Comparison of ENCODE assay signal across 9 cellular contexts in the genomic region with DNA sequence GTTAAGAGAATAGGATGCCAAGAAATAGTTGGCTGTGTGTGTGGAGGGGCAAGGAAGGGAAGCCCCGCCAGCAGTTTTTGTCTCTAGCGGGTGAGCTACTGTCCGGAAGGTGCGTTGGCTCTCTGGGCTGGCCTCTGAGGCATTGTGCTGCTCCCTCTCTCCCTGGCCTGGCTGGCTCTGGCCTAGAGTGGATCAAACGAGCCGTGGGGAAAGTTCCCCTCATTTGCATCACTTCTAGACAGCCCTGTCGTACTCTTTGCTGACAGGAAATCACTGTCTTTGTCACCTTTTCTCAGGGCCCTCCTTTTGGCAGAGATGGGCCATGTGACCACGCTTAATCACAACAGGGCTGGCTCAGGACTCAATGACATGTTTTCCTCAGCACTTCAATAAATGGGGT.
A peak's percentile ranks its signal among the peaks of the same experiment; 100 is the strongest.
DNase-seq lines count a peak whose midpoint lies in the region; ATAC-seq, FAIRE-seq and TF ChIP-seq lines count a peak whose summit lies in the region.
"Had no signal": no experiment of that assay in that cellular context is flagged by ENCODE, and none has a peak within 500 bp of the region (broad histone marks: within the 10 kb centered on the region; RNA-seq: fewer than 3 reads in every experiment).

No MANE protein-coding gene starts in this region.

- no peak overlapping the region for H3K4me3 ChIP-seq in cardiac muscle cell
- H3K4me3 ChIP-seq: HAP-1 had no signal

- no peak overlapping the region for H3K27ac ChIP-seq in cardiac muscle cell

- ATAC-seq in HG02642 (IDR thresholded peaks at IDR 0.05; ENCODE audit: poor library complexity, unreplicated experiment) = peak; percentile 93

- H3K27me3 ChIP-seq in cardiac muscle cell = no peaks in the 10 kb centered on the region

- H3K4me1 ChIP-seq in cardiac muscle cell (ENCODE audit: low read depth) = peaks cover 9% of the 10 kb centered on the region
- H3K4me1 ChIP-seq: HAP-1 had no signal

- peak; percentile 84 for FAIRE-seq in GM12892 (lab: Jason Lieb, UNC)

- DNase-seq in GM12892 (ENCODE audit: insufficient read length) = no peak
- peak; percentile 40 for DNase-seq in activated CD4-positive, alpha-beta T cell treated with anti-CD3 and anti-CD28 coated beads for 48 hours
- peak; percentile 40 to 41 for DNase-seq in cardiac muscle cell (ENCODE audit: low read depth in 1 of 2, low spot score in 1 of 2)
- peak; percentile 35 for DNase-seq in retina
- no peak for DNase-seq in NCI-H1105 treated with DMSO at 0.1 percent for 48 hours (lab: John Stamatoyannopoulos, UW)
- DNase-seq in COR-L47 (lab: John Stamatoyannopoulos, UW) = no peak
- no peak for DNase-seq in erythroblast (lab: John Stamatoyannopoulos, UW)

- no peaks in the 10 kb centered on the region for H3K9me3 ChIP-seq in cardiac muscle cell (ENCODE audit: low read depth)
- H3K9me3 ChIP-seq: HAP-1 had no signal

- H3K36me3 ChIP-seq in cardiac muscle cell = no peaks in the 10 kb centered on the region
- H3K36me3 ChIP-seq: HAP-1 had no signal

- TF ChIP-seq CTCF in cardiac muscle cell (IDR thresholded peaks at IDR 0.05; ENCODE audit: low read depth, low read length) = no peak

- peak; percentile 58; the same call in 1 of the 2 replicates for TF ChIP-seq POLR2A in GM12892 (IDR thresholded peaks at IDR 0.05; ENCODE audit: low read depth, low read length)
- no peak for TF ChIP-seq POLR2A in erythroblast (IDR thresholded peaks at IDR 0.05; ENCODE audit: low read length)

Comparison
In these comparisons a context has a peak if more than half of its experiments do, and no peak if none do; other contexts are left out.
1. DNase-seq: peak in activated CD4-positive, alpha-beta T cell treated with anti-CD3 and anti-CD28 coated beads for 48 hours (single experiment), cardiac muscle cell (2 of 2) and retina (single experiment); none in GM12892 (single experiment), NCI-H1105 treated with DMSO at 0.1 percent for 48 hours (single experiment), COR-L47 (single experiment) and erythroblast (0 of 2).